ENCODE assay signal across 2 cellular contexts in genomic region chr19:802497-802887, GRCh38.
TF ChIP-seq lines count a peak whose summit lies in the region.

No MANE protein-coding gene starts in this region.

TF ChIP-seq in SK-N-SH, 30 proteins besides CTCF, POLR2A, EP300 and RAD21 (continued from another document):
- no peak for TF ChIP-seq PBX3 (IDR thresholded peaks at IDR 0.05)
- TF ChIP-seq, protein P1, sequence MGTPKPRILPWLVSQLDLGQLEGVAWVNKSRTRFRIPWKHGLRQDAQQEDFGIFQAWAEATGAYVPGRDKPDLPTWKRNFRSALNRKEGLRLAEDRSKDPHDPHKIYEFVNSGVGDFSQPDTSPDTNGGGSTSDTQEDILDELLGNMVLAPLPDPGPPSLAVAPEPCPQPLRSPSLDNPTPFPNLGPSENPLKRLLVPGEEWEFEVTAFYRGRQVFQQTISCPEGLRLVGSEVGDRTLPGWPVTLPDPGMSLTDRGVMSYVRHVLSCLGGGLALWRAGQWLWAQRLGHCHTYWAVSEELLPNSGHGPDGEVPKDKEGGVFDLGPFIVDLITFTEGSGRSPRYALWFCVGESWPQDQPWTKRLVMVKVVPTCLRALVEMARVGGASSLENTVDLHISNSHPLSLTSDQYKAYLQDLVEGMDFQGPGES (IDR thresholded peaks at IDR 0.05; ENCODE audit: low read depth, low read length), result no peak
- TF ChIP-seq EZH2phosphoT487 (IDR thresholded peaks at IDR 0.05; ENCODE audit: borderline replicate concordance, low read depth), result no peak
- no peak for TF ChIP-seq FOXM1 (IDR thresholded peaks at IDR 0.05; ENCODE audit: low read depth)
- no peak for TF ChIP-seq TEAD4 (IDR thresholded peaks at IDR 0.05; ENCODE audit: borderline replicate concordance, insufficient read depth)
- no peak for TF ChIP-seq MXI1 (IDR thresholded peaks at IDR 0.05; ENCODE audit: low read depth, low read length)
- TF ChIP-seq TAF1 (IDR thresholded peaks at IDR 0.05; ENCODE audit: borderline replicate concordance, low read depth, low read length), result no peak
- TF ChIP-seq FOXJ3 (CRISPR knock-in tag; IDR thresholded peaks at IDR 0.05), result no peak
- TF ChIP-seq RCOR1 (IDR thresholded peaks at IDR 0.05; ENCODE audit: low read length), result no peak
- TF ChIP-seq RXRA (IDR thresholded peaks at IDR 0.05; ENCODE audit: borderline replicate concordance, low read depth), result no peak
TF ChIP-seq in SK-N-SH: peak in this region for 0.

TF ChIP-seq in SK-N-SH treated with all-trans-retinoic acid at 6 μM for 48 hours, 23 proteins besides CTCF, POLR2A, EP300 and RAD21 (continued from another document):
- TF ChIP-seq, protein P2, sequence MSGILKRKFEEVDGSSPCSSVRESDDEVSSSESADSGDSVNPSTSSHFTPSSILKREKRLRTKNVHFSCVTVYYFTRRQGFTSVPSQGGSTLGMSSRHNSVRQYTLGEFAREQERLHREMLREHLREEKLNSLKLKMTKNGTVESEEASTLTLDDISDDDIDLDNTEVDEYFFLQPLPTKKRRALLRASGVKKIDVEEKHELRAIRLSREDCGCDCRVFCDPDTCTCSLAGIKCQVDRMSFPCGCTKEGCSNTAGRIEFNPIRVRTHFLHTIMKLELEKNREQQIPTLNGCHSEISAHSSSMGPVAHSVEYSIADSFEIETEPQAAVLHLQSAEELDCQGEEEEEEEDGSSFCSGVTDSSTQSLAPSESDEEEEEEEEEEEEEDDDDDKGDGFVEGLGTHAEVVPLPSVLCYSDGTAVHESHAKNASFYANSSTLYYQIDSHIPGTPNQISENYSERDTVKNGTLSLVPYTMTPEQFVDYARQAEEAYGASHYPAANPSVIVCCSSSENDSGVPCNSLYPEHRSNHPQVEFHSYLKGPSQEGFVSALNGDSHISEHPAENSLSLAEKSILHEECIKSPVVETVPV (CRISPR knock-in tag; IDR thresholded peaks at IDR 0.05), result no peak
- TF ChIP-seq ZNF565 (CRISPR knock-in tag; conservative IDR thresholded peaks at IDR 0.05; ENCODE audit: low read depth), result no peak
